In genomic region chr10:3192856-3193635, GRCh38 we compare ENCODE assay signal across 8 cellular contexts. TPM values are rescaled to one million over a fixed set of nuclear protein-coding genes. Genes with fewer than 3 reads are reported as not detected.
DNase-seq lines count a peak whose midpoint lies in the region; ATAC-seq, FAIRE-seq and TF ChIP-seq lines count a peak whose summit lies in the region.

No MANE protein-coding gene starts in this region.

- DNase-seq in DMS 273 (lab: John Stamatoyannopoulos, UW; ENCODE audit: unreplicated experiment) (peak; percentile 61), DMS 273 treated with DMSO at 0.1 percent for 48 hours (lab: John Stamatoyannopoulos, UW) (no peak), NAMALWA (ENCODE audit: low spot score) (peak; percentile 66), colonic mucosa (peak; percentile 74), lower leg skin (ENCODE audit: low spot score in 2 of 2) (peak; percentile 67 to 86)
- DNase-seq in stimulated activated CD8-positive, alpha-beta memory T cell treated with anti-CD3 and anti-CD28 coated beads, Interleukin-12 subunit alpha, Interleukin-12 subunit beta, amount 100 ng/mL, for 1 hour (ENCODE audit: low read depth): peak; percentile 33

- intact Hi-C loops in colonic mucosa (cut with DNase I): no loop called here
- intact Hi-C loops in lower leg skin (cut with DNase I; ENCODE audit: low total_unique reads): loop anchor here (10.0 kb wide), 1 partner anchor 1582 kb away; no protein-coding TSS in a partner anchor

- H3K27ac ChIP-seq in colonic mucosa: no peak overlapping the region

- WGBS in lower leg skin, 2 donors: 21 to 35% methylated on average over 19 of the region's 19 CpGs

- H3K27me3 ChIP-seq in colonic mucosa: no peaks in the 10 kb centered on the region

- no peak overlapping the region for H3K4me3 ChIP-seq in colonic mucosa
- no peak overlapping the region for H3K4me3 ChIP-seq in lower leg skin (ENCODE audit: low read depth, poor library complexity, severe bottlenecking)

- no peaks in the 10 kb centered on the region for H3K4me1 ChIP-seq in colonic mucosa

- no peak for ATAC-seq in HG03442 (IDR thresholded peaks at IDR 0.05; ENCODE audit: unreplicated experiment)

- TF ChIP-seq CTCF in colonic mucosa (IDR thresholded peaks at IDR 0.05) (peak; percentile 91), lower leg skin (IDR thresholded peaks at IDR 0.05) (peak in 1 of 3 donors; percentile 75)

- no peaks in the 10 kb centered on the region for H3K9me3 ChIP-seq in colonic mucosa

- peak overlapping the region in 1 of 2 donors; percentile 41 for H3K9ac ChIP-seq in colonic mucosa (ENCODE audit: low read depth in 2 of 2, low read length in 2 of 2)

- peak; percentile 94 for FAIRE-seq in TTC549 (lab: Jason Lieb, UNC)

- TF ChIP-seq POLR2A in lower leg skin (IDR thresholded peaks at IDR 0.05): no peak

- no peaks in the 10 kb centered on the region for H3K36me3 ChIP-seq in colonic mucosa

RNA-seq across cellular contexts. Expression of gene PITRM1, which starts 20.5 kb away (rescaled TPM):
- total RNA-seq in colonic mucosa (10 to 100 TPM; 43.7 to 52.3 TPM), lower leg skin (10 to 100 TPM; 45.5 to 62.8 (median 52.2) TPM)
